In the genomic region with DNA sequence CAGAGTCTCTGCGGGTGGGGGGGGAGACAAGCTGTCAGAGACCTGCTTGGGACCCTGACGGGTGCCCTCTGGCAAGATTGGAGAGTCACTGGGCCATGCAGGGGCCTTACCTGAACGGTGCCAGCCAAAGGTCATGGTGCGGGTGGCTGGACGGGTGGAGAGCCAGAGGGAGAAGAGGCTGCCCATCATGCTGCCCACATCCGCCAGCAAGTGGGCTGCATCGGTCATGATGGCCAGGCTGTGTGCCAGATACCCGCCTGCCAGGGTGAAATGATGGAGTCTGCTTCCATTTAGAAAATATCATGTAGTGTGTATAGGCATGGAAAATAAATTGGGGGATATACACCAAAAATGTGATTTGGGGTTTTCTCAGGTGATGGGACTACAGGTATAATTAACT, we compare ENCODE assay signal across 4 cellular contexts. TPM values are rescaled to one million over a fixed set of nuclear protein-coding genes. Genes with fewer than 3 reads are reported as not detected.
"Had no signal": no experiment of that assay in that cellular context is flagged by ENCODE, and none has a peak within 500 bp of the region (broad histone marks: within the 10 kb centered on the region; RNA-seq: fewer than 3 reads in every experiment).

No MANE protein-coding gene starts in this region.

- DNase-seq: GDM1, GF-D8 had no signal

- H3K4me3 ChIP-seq: GM12878 had no signal

- ATAC-seq: GM12878 had no signal

RNA-seq across cellular contexts. Expression of a gene that starts 4.8 kb away (rescaled TPM):
- total RNA-seq: GM12878 had no signal

RNA-seq across cellular contexts. Expression of a gene that starts 17.2 kb away (rescaled TPM):
- total RNA-seq: G401, GM12878 had no signal
- polyA plus RNA-seq: GM12878 had no signal

RNA-seq across cellular contexts. Expression of a gene that starts 24.2 kb away (rescaled TPM):
- total RNA-seq: G401, GM12878 had no signal
